ENCODE assay signal across 24 cellular contexts in the genomic region with DNA sequence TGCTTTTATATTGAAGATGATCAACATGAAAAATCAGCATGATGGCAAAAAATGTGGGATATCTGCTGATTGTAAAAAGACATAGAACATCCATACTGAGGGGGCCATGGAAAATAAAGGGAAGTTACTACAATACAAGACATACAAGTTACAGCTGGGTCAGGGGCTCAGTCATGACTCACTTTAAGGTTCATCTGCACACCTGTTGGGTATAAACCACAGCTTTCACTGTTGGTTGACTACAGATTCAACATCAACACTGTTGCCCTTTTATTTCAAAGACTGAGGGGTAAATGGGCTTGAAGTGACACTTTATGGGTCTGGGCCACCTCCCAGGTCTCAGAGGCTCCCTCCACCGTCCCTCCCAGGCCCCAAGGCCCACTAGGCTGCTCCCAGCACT.
"Had no signal": no experiment of that assay in that cellular context is flagged by ENCODE, and none has a peak within 500 bp of the region (broad histone marks: within the 10 kb centered on the region; RNA-seq: fewer than 3 reads in every experiment).

No MANE protein-coding gene starts in this region.

- H3K27ac ChIP-seq: dorsolateral prefrontal cortex, epithelial cell of prostate, left lung, neural progenitor cell, prostate gland, sigmoid colon, skin epidermis, spleen, thoracic aorta, tibial nerve, upper lobe of left lung had no signal

- H3K9ac ChIP-seq: neural progenitor cell had no signal

- DNase-seq: dorsolateral prefrontal cortex; effector CD4-positive, alpha-beta T cell; foreskin melanocyte; glutamatergic neuron; heart right ventricle; hippocampal formation; left cardiac atrium; left lung; mesenchymal stem cell; mucosa of descending colon; naive thymus-derived CD4-positive, alpha-beta T cell; nucleus accumbens; sigmoid colon; spleen; stimulated activated naive B cell treated with anti-CD40 and anti-IgM and Interleukin-4, amounts not matched to agents 10 μg/mL and 1 μg/mL and 100 μg/mL, for 72 hours; upper lobe of left lung had no signal

- H2AFZ ChIP-seq: neural progenitor cell had no signal

- H3K36me3 ChIP-seq: heart right ventricle, left lung, neural progenitor cell, prostate gland, right atrium auricular region, sigmoid colon, spleen, thoracic aorta, tibial nerve, upper lobe of left lung had no signal

- ATAC-seq: esophagus mucosa; left lung; mucosa of descending colon; naive thymus-derived CD4-positive, alpha-beta T cell had no signal

- H3K4me1 ChIP-seq: left lung, neural progenitor cell, prostate gland, sigmoid colon, spleen, tibial nerve, upper lobe of left lung had no signal

- H3K9me3 ChIP-seq: mucosa of descending colon, prostate gland, right atrium auricular region, thoracic aorta, upper lobe of left lung had no signal

- H3K27me3 ChIP-seq: heart right ventricle, left lung, neural progenitor cell, right atrium auricular region, sigmoid colon, spleen, tibial nerve, upper lobe of left lung had no signal

- H3K4me3 ChIP-seq: dorsolateral prefrontal cortex, heart right ventricle, left lung, mucosa of descending colon, neural progenitor cell, prostate gland, right atrium auricular region, sigmoid colon, skin epidermis, spleen, thoracic aorta, tibial nerve, upper lobe of left lung had no signal

- H3K4me2 ChIP-seq: neural progenitor cell had no signal
